35 cellular contexts compared by ENCODE assay signal in genomic region chr18:12062974-12063373, GRCh38. TPM values are rescaled to one million over a fixed set of nuclear protein-coding genes. Genes with fewer than 3 reads are reported as not detected.
"Had no signal": no experiment of that assay in that cellular context is flagged by ENCODE, and none has a peak within 500 bp of the region (broad histone marks: within the 10 kb centered on the region; RNA-seq: fewer than 3 reads in every experiment).

No MANE protein-coding gene starts in this region.

- H3K4me2 ChIP-seq: SK-N-SH had no signal

- H3K4me1 Mint-ChIP-seq: activated CD4-positive, alpha-beta T cell treated with anti-CD3 and anti-CD28 coated beads, Interleukin-2, amount 10 ng/mL, durations not matched to agents 7 days and 5 days had no signal

- H3K36me3 ChIP-seq: adrenal gland, breast epithelium, Peyer's patch, SJSA1 had no signal

- H3K9me3 ChIP-seq: adrenal gland, body of pancreas, breast epithelium, Peyer's patch, SJSA1, SK-N-SH had no signal

- H3K27me3 Mint-ChIP-seq: activated CD4-positive, alpha-beta memory T cell treated with anti-CD3 and anti-CD28 coated beads for 36 hours had no signal

- H3K27ac Mint-ChIP-seq: activated CD4-positive, alpha-beta memory T cell treated with anti-CD3 and anti-CD28 coated beads for 36 hours; activated CD4-positive, alpha-beta T cell treated with anti-CD3 and anti-CD28 coated beads, Interleukin-2, amount 10 ng/mL, durations not matched to agents 7 days and 5 days; activated naive CD4-positive, alpha-beta T cell treated with anti-CD3 and anti-CD28 coated beads for 36 hours; activated naive CD4-positive, alpha-beta T cell treated with anti-CD3 and anti-CD28 coated beads, Interleukin-2, amount 50 U/mL, for 72 hours; activated T-helper 1 cell treated with anti-CD3 and anti-CD28 coated beads, Interleukin-12 subunit alpha, Interleukin-12 subunit beta, Interleukin-2, Interleukin-4 antibody, amounts not matched to agents 30 ng/mL and 10 ng/mL and 1 ng/mL, durations not matched to agents 14 hours and 24 hours and 36 hours; T-helper 1 cell treated with Interleukin-12 subunit alpha and Interleukin-12 subunit beta and Interleukin-4 antibody, amounts not matched to agents 30 μg/mL and 1 μg/mL, for 36 hours; T-helper 2 cell treated with Interferon-gamma antibody and Interleukin-4, amounts not matched to agents 5 μg/mL and 100 μg/mL, for 36 hours had no signal

- H3K9me3 Mint-ChIP-seq: activated CD4-positive, alpha-beta memory T cell treated with anti-CD3 and anti-CD28 coated beads for 36 hours; activated CD4-positive, alpha-beta T cell treated with anti-CD3 and anti-CD28 coated beads, Interleukin-2, amount 10 ng/mL, durations not matched to agents 7 days and 5 days; activated naive CD4-positive, alpha-beta T cell treated with anti-CD3 and anti-CD28 coated beads for 36 hours; activated naive CD4-positive, alpha-beta T cell treated with anti-CD3 and anti-CD28 coated beads, Interleukin-2, amount 50 U/mL, for 72 hours; activated T-cell treated with anti-CD3 and anti-CD28 coated beads, Interleukin-2, amount 50 U/mL, for 4 hours; activated T-helper 1 cell treated with anti-CD3 and anti-CD28 coated beads, Interleukin-12 subunit alpha, Interleukin-12 subunit beta, Interleukin-2, Interleukin-4 antibody, amounts not matched to agents 30 ng/mL and 10 ng/mL and 1 ng/mL, durations not matched to agents 14 hours and 24 hours and 36 hours; T-helper 1 cell treated with Interleukin-12 subunit alpha and Interleukin-12 subunit beta and Interleukin-4 antibody, amounts not matched to agents 30 μg/mL and 1 μg/mL, for 36 hours; T-helper 2 cell treated with Interferon-gamma antibody and Interleukin-4, amounts not matched to agents 5 μg/mL and 100 μg/mL, for 36 hours had no signal

- H3K4me1 ChIP-seq: adrenal gland, body of pancreas, breast epithelium, Peyer's patch had no signal

- H3K4me3 ChIP-seq: adrenal gland, body of pancreas, breast epithelium, Peyer's patch, SJSA1 had no signal

- H3K27me3 ChIP-seq: adrenal gland, body of pancreas, breast epithelium, Peyer's patch, SJSA1 had no signal

- H3K36me3 Mint-ChIP-seq: activated CD4-positive, alpha-beta memory T cell treated with anti-CD3 and anti-CD28 coated beads for 36 hours; activated naive CD4-positive, alpha-beta T cell treated with anti-CD3 and anti-CD28 coated beads, Interleukin-2, amount 50 U/mL, for 72 hours had no signal

- H3K27ac ChIP-seq: adrenal gland, body of pancreas, breast epithelium, Peyer's patch, SJSA1 had no signal

- DNase-seq: activated CD4-positive, alpha-beta memory T cell treated with anti-CD3 and anti-CD28 coated beads for 36 hours; activated CD4-positive, alpha-beta T cell treated with anti-CD3 and anti-CD28 coated beads, Interleukin-2, amount 10 ng/mL, durations not matched to agents 7 days and 5 days; activated CD8-positive, alpha-beta memory T cell treated with anti-CD3 and anti-CD28 coated beads, Interleukin-2, amount 50 U/mL, for 4 hours; activated gamma-delta T cell treated with Interleukin-2 at 50 U/mL for 16 hours; activated naive CD4-positive, alpha-beta T cell treated with anti-CD3 and anti-CD28 coated beads for 36 hours; activated T-cell treated with anti-CD3 and anti-CD28 coated beads for 4 hours; activated T-cell treated with anti-CD3 and anti-CD28 coated beads, Interleukin-2, amount 50 U/mL, for 4 hours; adrenal gland; body of pancreas; Karpas-422; NCI-H1048; NCI-H1105 treated with DMSO at 0.1 percent for 48 hours; NCI-H1436 treated with DMSO at 0.1 percent for 48 hours; NCI-H1694 treated with DMSO at 0.1 percent for 48 hours; NCI-H2029 treated with DMSO at 0.1 percent for 48 hours; NCI-H2107; NCI-H2171; NCI-H510A; NCI-H526; NCI-H748 treated with DMSO at 0.1 percent for 48 hours; NK-92 treated with Interleukin-12 subunit alpha and Interleukin-12 subunit beta, amount 100 ng/mL, for 24 hours; PC-3; Peyer's patch; RPMI8226; SHP77 treated with DMSO at 0.1 percent for 48 hours; SK-N-SH had no signal

- H3K4me3 Mint-ChIP-seq: activated CD4-positive, alpha-beta memory T cell treated with anti-CD3 and anti-CD28 coated beads for 36 hours; activated CD4-positive, alpha-beta T cell treated with anti-CD3 and anti-CD28 coated beads, Interleukin-2, amount 10 ng/mL, durations not matched to agents 7 days and 5 days; activated naive CD4-positive, alpha-beta T cell treated with anti-CD3 and anti-CD28 coated beads for 36 hours; activated T-cell treated with anti-CD3 and anti-CD28 coated beads, Interleukin-2, amount 50 U/mL, for 4 hours; activated T-helper 1 cell treated with anti-CD3 and anti-CD28 coated beads, Interleukin-12 subunit alpha, Interleukin-12 subunit beta, Interleukin-2, Interleukin-4 antibody, amounts not matched to agents 30 ng/mL and 10 ng/mL and 1 ng/mL, durations not matched to agents 14 hours and 24 hours and 36 hours; T-helper 1 cell treated with Interleukin-12 subunit alpha and Interleukin-12 subunit beta and Interleukin-4 antibody, amounts not matched to agents 30 μg/mL and 1 μg/mL, for 36 hours; T-helper 2 cell treated with Interferon-gamma antibody and Interleukin-4, amounts not matched to agents 5 μg/mL and 100 μg/mL, for 36 hours had no signal

RNA-seq across cellular contexts. Expression of gene ANKRD62, which starts 30.7 kb away (rescaled TPM):
- total RNA-seq: activated CD4-positive, alpha-beta memory T cell treated with anti-CD3 and anti-CD28 coated beads for 36 hours; activated CD4-positive, alpha-beta T cell treated with anti-CD3 and anti-CD28 coated beads, Interleukin-2, amount 10 ng/mL, durations not matched to agents 7 days and 5 days; activated naive CD4-positive, alpha-beta T cell treated with anti-CD3 and anti-CD28 coated beads for 36 hours; activated naive CD4-positive, alpha-beta T cell treated with anti-CD3 and anti-CD28 coated beads, Interleukin-2, amount 50 U/mL, for 72 hours; activated T-cell treated with anti-CD3 and anti-CD28 coated beads, Interleukin-2, amount 50 U/mL, for 4 hours; activated T-helper 1 cell treated with anti-CD3 and anti-CD28 coated beads, Interleukin-12 subunit alpha, Interleukin-12 subunit beta, Interleukin-2, Interleukin-4 antibody, amounts not matched to agents 30 ng/mL and 10 ng/mL and 1 ng/mL, durations not matched to agents 14 hours and 24 hours and 36 hours; adrenal gland; astrocyte; breast epithelium; cardiac septum; MCF 10A; PC-3; Peyer's patch; SJSA1 had no signal
